Comparison of ENCODE assay signal across 8 cellular contexts in the genomic region with DNA sequence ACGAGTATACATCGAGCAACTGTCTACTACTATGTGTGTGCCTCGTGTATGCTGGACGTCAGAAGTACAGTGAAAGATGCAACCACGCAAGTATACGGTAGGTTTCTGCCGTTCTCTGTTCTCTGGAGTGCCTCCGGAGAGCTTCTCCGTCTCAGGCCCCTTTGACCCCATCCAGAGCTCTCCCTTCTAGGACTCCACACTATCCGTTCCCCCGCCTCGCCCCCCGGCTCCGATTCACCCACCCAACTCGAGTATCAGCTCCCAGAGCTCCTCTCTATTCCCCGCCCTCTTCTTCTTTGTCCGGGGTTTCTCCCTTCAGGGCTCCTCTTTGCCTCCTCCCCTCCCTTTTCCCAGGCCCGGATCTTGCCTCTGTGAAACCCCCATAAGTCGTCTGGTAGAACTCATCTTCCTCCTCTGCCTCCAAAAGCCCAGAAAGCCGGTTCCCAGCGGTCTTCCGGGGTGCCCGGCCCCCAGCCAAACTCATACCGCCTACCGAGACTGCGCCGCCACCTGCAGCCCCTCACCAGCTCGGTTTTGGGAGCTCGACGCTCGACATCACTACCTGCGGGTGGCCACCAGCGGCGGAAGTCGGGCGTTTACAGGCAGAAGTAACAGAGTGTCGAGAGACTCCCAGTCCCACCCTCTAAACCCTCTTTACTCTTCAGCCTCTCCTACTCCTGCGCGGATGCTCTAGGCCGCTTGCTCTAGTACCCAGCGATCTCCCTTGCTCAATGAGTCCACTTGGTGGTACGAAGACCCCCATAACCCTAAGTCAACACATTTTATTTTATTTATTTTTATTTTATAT. TPM values are rescaled to one million over a fixed set of nuclear protein-coding genes. Genes with fewer than 3 reads are reported as not detected.
DNase-seq lines count a peak whose midpoint lies in the region; ATAC-seq and TF ChIP-seq lines count a peak whose summit lies in the region.

A gene with protein sequence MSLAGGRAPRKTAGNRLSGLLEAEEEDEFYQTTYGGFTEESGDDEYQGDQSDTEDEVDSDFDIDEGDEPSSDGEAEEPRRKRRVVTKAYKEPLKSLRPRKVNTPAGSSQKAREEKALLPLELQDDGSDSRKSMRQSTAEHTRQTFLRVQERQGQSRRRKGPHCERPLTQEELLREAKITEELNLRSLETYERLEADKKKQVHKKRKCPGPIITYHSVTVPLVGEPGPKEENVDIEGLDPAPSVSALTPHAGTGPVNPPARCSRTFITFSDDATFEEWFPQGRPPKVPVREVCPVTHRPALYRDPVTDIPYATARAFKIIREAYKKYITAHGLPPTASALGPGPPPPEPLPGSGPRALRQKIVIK (minus strand): TSS at position 560 of the 808 bp plus-strand sequence. CDS start 76 bp downstream, at position 484.

- in situ Hi-C loops in mammary epithelial cell (cut with MboI; ENCODE audit: low sequenced_read_pairs in 2 of 2): no loop called here

- no peaks in the 10 kb centered on the region for H3K36me3 ChIP-seq in mammary epithelial cell (ENCODE audit: insufficient read depth, low read length)

- H3K4me3 ChIP-seq in AG04449 (ENCODE audit: low read depth, low read length) (peak within 1 kb of the TSS; percentile 67), WI38 (ENCODE audit: low read depth, low read length) (peak within 1 kb of the TSS; percentile 74), mammary epithelial cell (replicated peaks in 1 of 3; ENCODE audit: insufficient read depth in 1 of 3, low read depth in 2 of 3, low read length in 3 of 3) (peak within 1 kb of the TSS; percentile 83 to 92 (median 92))

- TF ChIP-seq CTCF in AG04449 (IDR thresholded peaks at IDR 0.05; ENCODE audit: insufficient read depth, low read length, missing control alignments): no peak
- no peak for TF ChIP-seq CTCF in WI38 (IDR thresholded peaks at IDR 0.05; ENCODE audit: low read depth, low read length)
- no peak for TF ChIP-seq CTCF in mammary epithelial cell (conservative IDR thresholded peaks at IDR 0.05 in 1 of 2, IDR thresholded peaks at IDR 0.05 in 1 of 2; ENCODE audit: extremely low read depth in 1 of 2, insufficient read depth in 1 of 2, low read depth in 1 of 2, low read length in 2 of 2)

- POLR2A ChIA-PET in AG04449 (lab: Yijun Ruan, JAX): interaction anchor here (0.6 to 1.6 kb wide), 10 partner anchors 10 to 137 kb away, joined by 3 to 7 read pairs (median 4); a partner anchor contains a TSS

- no peaks in the 10 kb centered on the region for H3K27me3 ChIP-seq in mammary epithelial cell (ENCODE audit: insufficient read depth, low read length)

- ATAC-seq in GM18907 (IDR thresholded peaks at IDR 0.05; ENCODE audit: unreplicated experiment) (peak; percentile 86), HG03139 (IDR thresholded peaks at IDR 0.05; ENCODE audit: unreplicated experiment) (peak; percentile 77)

- no peaks in the 10 kb centered on the region for H4K20me1 ChIP-seq in mammary epithelial cell (ENCODE audit: insufficient read depth, low read length)

- peak within 1 kb of the TSS; percentile 92 for H3K9ac ChIP-seq in mammary epithelial cell (ENCODE audit: insufficient read depth, low read length)

- peaks cover 39% of the 10 kb centered on the region for H3K79me2 ChIP-seq in mammary epithelial cell (ENCODE audit: insufficient read depth, low read length)

- dilution Hi-C loops in mammary epithelial cell (cut with HindIII; ENCODE audit: low sequenced_read_pairs): no loop called here

- H3K27ac ChIP-seq in mammary epithelial cell (ENCODE audit: insufficient read depth, low read depth, low read length): peak within 1 kb of the TSS; percentile 84

- CTCF ChIA-PET in AG04449 (lab: Yijun Ruan, JAX): interaction anchor here (0.7 to 4.4 kb wide), 7 partner anchors 9 to 151 kb away, joined by 3 to 24 read pairs (median 4); a partner anchor contains a TSS
- CTCF ChIA-PET in mammary epithelial cell (lab: Charles Lee; ENCODE audit: low non-redundant PET): interaction anchor here (0.9 kb wide), 1 partner anchor 62 kb away, joined by 6 read pairs; no protein-coding TSS in a partner anchor

- peak within 1 kb of the TSS; percentile 88 for H3K4me2 ChIP-seq in mammary epithelial cell (ENCODE audit: insufficient read depth, low read depth, low read length)

- 2% methylated on average over 26 of the region's 42 CpGs for WGBS in mammary epithelial cell (ENCODE audit: low coverage, missing lambda C conversion rate)

- no TSS peak for BruUV-seq in mammary epithelial cell (replicated peaks; lab: Mats Ljungman, UMichigan)

- no peak for DNase-seq in AG04449 (ENCODE audit: low read depth, low spot score)
- peak; percentile 93 for DNase-seq in NCI-H226
- DNase-seq in mammary epithelial cell: peak; percentile 88
- DNase-seq in iPS-NIHi7 (ENCODE audit: extremely low spot score): peak; percentile 95
- peak; percentile 58 for DNase-seq in smooth muscle cell of the brain vasculature (ENCODE audit: low read depth, low spot score)

- H3K9me3 ChIP-seq in mammary epithelial cell (replicated peaks; ENCODE audit: insufficient read depth, low read length): no peaks in the 10 kb centered on the region

- H2AFZ ChIP-seq in mammary epithelial cell (ENCODE audit: low read depth, low read length): peak within 1 kb of the TSS; percentile 85

- H3K4me1 ChIP-seq in mammary epithelial cell (ENCODE audit: insufficient read depth, low read length): peaks cover 19% of the 10 kb centered on the region

- intact Hi-C loops in mammary epithelial cell (cut with micrococcal nuclease): loop anchor here (1.0 kb wide), 1 partner anchor 24 kb away; a partner anchor contains a TSS

RNA-seq across cellular contexts. Expression of the gene that starts here (rescaled TPM):
- 10 to 100 TPM; 34.3 to 71.3 TPM for total RNA-seq in mammary epithelial cell
- polyA plus RNA-seq in mammary epithelial cell: 42.2 TPM
- 39.1 TPM for polyA minus RNA-seq in mammary epithelial cell
